Comparison of ENCODE assay signal across 22 cellular contexts in genomic region chr4:76078033-76078613, GRCh38. TPM values are rescaled to one million over a fixed set of nuclear protein-coding genes. Genes with fewer than 3 reads are reported as not detected.
A peak's percentile ranks its signal among the peaks of the same experiment; 100 is the strongest.
DNase-seq lines count a peak whose midpoint lies in the region; ATAC-seq, FAIRE-seq and TF ChIP-seq lines count a peak whose summit lies in the region.
"Had no signal": no experiment of that assay in that cellular context is flagged by ENCODE, and none has a peak within 500 bp of the region (broad histone marks: within the 10 kb centered on the region; RNA-seq: fewer than 3 reads in every experiment).

No MANE protein-coding gene starts in this region.

- peaks cover 7% of the 10 kb centered on the region for H3F3A ChIP-seq in smooth muscle cell (ENCODE audit: low read depth)

- H3K4me3 Mint-ChIP-seq in neural crest cell: no peak overlapping the region
- H3K4me3 Mint-ChIP-seq: IgD-negative memory B cell had no signal

- H3K4me1 ChIP-seq in liver (ENCODE audit: control insufficient read depth in 4 of 4, insufficient read depth in 4 of 4, low read length in 3 of 4) (peaks cover 0 to 2% (median 0%) of the 10 kb centered on the region in 4 donors), HepG2 (ENCODE audit: insufficient read depth, low read length) (no peaks in the 10 kb centered on the region), heart right ventricle (peaks cover 0 to 17% (median 0%) of the 10 kb centered on the region in 9 donors), smooth muscle cell (ENCODE audit: low read depth) (no peaks in the 10 kb centered on the region)
- H3K4me1 ChIP-seq: A549; BLaER1 treated with 17β-estradiol and CSF1 and Interleukin-3, amounts not matched to agents 10 nM and 100 nM had no signal

- no peak overlapping the region for H3K9ac ChIP-seq in liver (ENCODE audit: low read depth in 1 of 2, low read length in 2 of 2)
- H3K9ac ChIP-seq in HepG2 (ENCODE audit: insufficient read depth, low read depth, low read length): no peak overlapping the region
- no peak overlapping the region for H3K9ac ChIP-seq in smooth muscle cell (ENCODE audit: low read depth)
- H3K9ac ChIP-seq: BLaER1 treated with 17β-estradiol and CSF1 and Interleukin-3, amounts not matched to agents 10 nM and 100 nM; GM23248 had no signal

- in situ Hi-C loops in HepG2 (cut with HindIII; ENCODE audit: extremely low pct_ligation_motif_present, low pct_unique_long_range_greater_than_20kb): no loop called here

- H3K27me3 ChIP-seq in liver (ENCODE audit: control insufficient read depth in 4 of 4, insufficient read depth in 4 of 4, low read length in 3 of 4) (no peaks in the 10 kb centered on the region), HepG2 (ENCODE audit: control insufficient read depth in 1 of 2, insufficient read depth in 2 of 2, low read length in 2 of 2) (0 out of 5 replicates have a peak, but pooled peaks cover 0 to 6% of the 10 kb centered on the region in 2 experiments), heart right ventricle (no peaks in the 10 kb centered on the region), smooth muscle cell (ENCODE audit: low read depth) (peaks cover 8% of the 10 kb centered on the region)
- H3K27me3 ChIP-seq: BLaER1 treated with 17β-estradiol and CSF1 and Interleukin-3, amounts not matched to agents 10 nM and 100 nM had no signal

- intact Hi-C loops in HepG2 (cut with micrococcal nuclease; ENCODE audit: unreplicated experiment) (no loop called here), heart right ventricle (cut with DNase I) (loop anchor here in 3 of 10 donors (10.0 kb wide), 2 partner anchors 163 to 183 kb away; no protein-coding TSS in a partner anchor)

- no peaks in the 10 kb centered on the region for H3K27me3 Mint-ChIP-seq in neural crest cell (ENCODE audit: low read depth)

- no peak for TF ChIP-seq RAD21 in liver (IDR thresholded peaks at IDR 0.05)
- no peak for TF ChIP-seq RAD21 in HepG2 (CRISPR knock-in tag; IDR thresholded peaks at IDR 0.05)

- ATAC-seq in HepG2 (no peak), heart right ventricle (peak in 6 of 8 donors; percentile 28 to 56 (median 36)), GM21528 (IDR thresholded peaks at IDR 0.05; ENCODE audit: low FRiP score, unreplicated experiment) (no peak)
- ATAC-seq: A549 had no signal

- H3K27ac ChIP-seq in liver (ENCODE audit: low read depth in 1 of 2, low read length in 2 of 2) (no peak overlapping the region), HepG2 (ENCODE audit: extremely low read length, insufficient read depth, low read length) (no peak overlapping the region), heart right ventricle (peak overlapping the region in 9 of 10 donors; percentile 1 to 63 (median 53)), smooth muscle cell (ENCODE audit: low read depth) (no peak overlapping the region)
- H3K27ac ChIP-seq: A549; BLaER1 treated with 17β-estradiol and CSF1 and Interleukin-3, amounts not matched to agents 10 nM and 100 nM; GM23248 had no signal

- peak overlapping the region; percentile 53 for H3K27ac Mint-ChIP-seq in neural crest cell (ENCODE audit: unreplicated experiment)
- H3K27ac Mint-ChIP-seq: IgD-negative memory B cell had no signal

- TF ChIP-seq EP300 in HepG2 (IDR thresholded peaks at IDR 0.05; ENCODE audit: low read depth in 2 of 2, low read length in 2 of 2) (no peak), HepG2 (CRISPR knock-in tag; IDR thresholded peaks at IDR 0.05; ENCODE audit: borderline replicate concordance) (no peak)

- FAIRE-seq in HepG2 (lab: Jason Lieb, UNC): no peak
- FAIRE-seq: A549 had no signal

- BruUV-seq in HepG2 (replicated peaks; lab: Mats Ljungman, UMichigan): no TSS peak

- H3K4me2 ChIP-seq in HepG2 (ENCODE audit: low read depth, low read length) (no peak overlapping the region), smooth muscle cell (no peak overlapping the region)
- H3K4me2 ChIP-seq: A549; BLaER1 treated with 17β-estradiol and CSF1 and Interleukin-3, amounts not matched to agents 10 nM and 100 nM had no signal

- H3K4me3 ChIP-seq in liver (ENCODE audit: low read depth in 1 of 3, low read length in 3 of 3): no peak overlapping the region
- H3K4me3 ChIP-seq in HepG2 (replicated peaks in 1 of 3; ENCODE audit: insufficient read depth in 1 of 3, low read depth in 2 of 3, low read length in 3 of 3): no peak overlapping the region
- peak overlapping the region in 3 of 10 donors; percentile 1 to 16 (median 4) for H3K4me3 ChIP-seq in heart right ventricle
- no peak overlapping the region for H3K4me3 ChIP-seq in smooth muscle cell
- H3K4me3 ChIP-seq: A549; BLaER1 treated with 17β-estradiol and CSF1 and Interleukin-3, amounts not matched to agents 10 nM and 100 nM; GM23248 had no signal

- H3K36me3 ChIP-seq in liver (ENCODE audit: control insufficient read depth in 4 of 4, insufficient read depth in 3 of 4, low read depth in 1 of 4, low read length in 3 of 4): no peaks in the 10 kb centered on the region
- no peaks in the 10 kb centered on the region for H3K36me3 ChIP-seq in HepG2 (replicated peaks in 1 of 2; ENCODE audit: control insufficient read depth in 1 of 2, insufficient read depth in 2 of 2, low read length in 2 of 2)
- H3K36me3 ChIP-seq in heart right ventricle: no peaks in the 10 kb centered on the region
- H3K36me3 ChIP-seq in smooth muscle cell (ENCODE audit: low read depth): no peaks in the 10 kb centered on the region
- H3K36me3 ChIP-seq: BLaER1 treated with 17β-estradiol and CSF1 and Interleukin-3, amounts not matched to agents 10 nM and 100 nM had no signal

- no peak overlapping the region for H2AFZ ChIP-seq in HepG2 (ENCODE audit: low read length)
- no peak overlapping the region for H2AFZ ChIP-seq in smooth muscle cell (ENCODE audit: low read depth)
- H2AFZ ChIP-seq: GM23248 had no signal

- no peak for TF ChIP-seq POLR2A in HepG2 (IDR thresholded peaks at IDR 0.05; ENCODE audit: insufficient read depth in 1 of 2, low read depth in 2 of 2, low read length in 2 of 2)

- H3K9me3 ChIP-seq in liver (ENCODE audit: control insufficient read depth in 4 of 4, low read length in 3 of 4) (no peaks in the 10 kb centered on the region), HepG2 (ENCODE audit: low read length) (no peaks in the 10 kb centered on the region), heart right ventricle (no peaks in the 10 kb centered on the region), smooth muscle cell (replicated peaks; ENCODE audit: low read depth) (no peaks in the 10 kb centered on the region)
- H3K9me3 ChIP-seq: A549; BLaER1 treated with 17β-estradiol and CSF1 and Interleukin-3, amounts not matched to agents 10 nM and 100 nM had no signal

- H3K36me3 Mint-ChIP-seq in neural crest cell (ENCODE audit: low read depth): no peaks in the 10 kb centered on the region
- H3K36me3 Mint-ChIP-seq: IgD-negative memory B cell had no signal

- no peak for TF ChIP-seq CTCF in liver (IDR thresholded peaks at IDR 0.05; ENCODE audit: low read depth, low read length, missing input control)
- TF ChIP-seq CTCF in HepG2 (CRISPR knock-in tag; IDR thresholded peaks at IDR 0.05): no peak
- TF ChIP-seq CTCF in heart right ventricle (IDR thresholded peaks at IDR 0.05): no peak
- TF ChIP-seq CTCF in neural crest cell (conservative IDR thresholded peaks at IDR 0.05): no peak
- no peak for TF ChIP-seq CTCF in smooth muscle cell (IDR thresholded peaks at IDR 0.05; ENCODE audit: borderline replicate concordance, insufficient read depth, poor library complexity, severe bottlenecking)

- no peaks in the 10 kb centered on the region for H3K79me2 ChIP-seq in HepG2 (ENCODE audit: insufficient read depth, low read length)
- no peaks in the 10 kb centered on the region for H3K79me2 ChIP-seq in smooth muscle cell (ENCODE audit: low read depth)

- POLR2A ChIA-PET in HepG2 (lab: Yijun Ruan, JAX): no interaction called here

- peaks cover 14% of the 10 kb centered on the region for H3K4me1 Mint-ChIP-seq in neural crest cell
- H3K4me1 Mint-ChIP-seq: IgD-negative memory B cell had no signal

- 52% methylated on average over 4 of the region's 4 CpGs for WGBS in liver
- 14% methylated on average over 4 of the region's 4 CpGs for WGBS in HepG2 (ENCODE audit: low lambda C conversion rate)
- WGBS in heart right ventricle, 2 donors: 24 to 37% methylated on average over 4 of the region's 4 CpGs
- 84% methylated on average over 4 of the region's 4 CpGs for WGBS in smooth muscle cell (ENCODE audit: low lambda C conversion rate)

- CTCF ChIA-PET in HepG2 (lab: Yijun Ruan, JAX; ENCODE audit: low intra/inter-chr PET ratio, low total read pairs): no interaction called here

- no peaks in the 10 kb centered on the region for H4K20me1 ChIP-seq in HepG2 (ENCODE audit: insufficient read depth, low read length)
- H4K20me1 ChIP-seq in smooth muscle cell (ENCODE audit: low read depth): no peaks in the 10 kb centered on the region
- H4K20me1 ChIP-seq: BLaER1 treated with 17β-estradiol and CSF1 and Interleukin-3, amounts not matched to agents 10 nM and 100 nM had no signal

- DNase-seq in HepG2 (ENCODE audit: low spot score): no peak
- DNase-seq in heart right ventricle: no peak
- DNase-seq in neural crest cell (ENCODE audit: low read depth, low spot score): no peak
- DNase-seq in smooth muscle cell (lab: John Stamatoyannopoulos, UW; ENCODE audit: unreplicated experiment): no peak
- DNase-seq in activated effector memory CD4-positive, alpha-beta T cell treated with Interleukin-2 at 50 U/mL for 16 hours: no peak
- no peak for DNase-seq in CD1c-positive myeloid dendritic cell (ENCODE audit: extremely low spot score)
- DNase-seq: DMS79 treated with DMSO at 0.1 percent for 48 hours; GM23248; HCEC 1CT; NCI-H1105 treated with DMSO at 0.1 percent for 48 hours; NCI-H187; NCI-H446; NCI-H69; NK-92 treated with Interleukin-12 subunit alpha and Interleukin-12 subunit beta, amount 100 ng/mL, for 24 hours had no signal

- H3K9me3 Mint-ChIP-seq in neural crest cell: no peaks in the 10 kb centered on the region
- H3K9me3 Mint-ChIP-seq: IgD-negative memory B cell had no signal

RNA-seq across cellular contexts. Expression of gene ART3, which starts 3.6 kb away (rescaled TPM):
- under 1 TPM in 1 of 2 donors, not detected in 1; 0.08 TPM for total RNA-seq in liver
- polyA plus RNA-seq in liver: not detected
- total RNA-seq in HepG2 (2016; rRNA removed; fragmentation: Illumina TruSeq; extraction: Trizol): not detected in 2 replicates
- not detected in 2 replicates for total RNA-seq in HepG2 (2016; cell fraction: cytosol; rRNA removed; fragmentation: Illumina TruSeq; extraction: Trizol; ENCODE audit: low read depth)
- total RNA-seq in HepG2 (2016; cell fraction: insoluble cytoplasmic fraction; rRNA removed; fragmentation: Illumina TruSeq; extraction: Trizol): not detected in 2 replicates
- not detected in 2 replicates for total RNA-seq in HepG2 (2016; cell fraction: membrane; rRNA removed; fragmentation: Illumina TruSeq; extraction: Trizol)
- total RNA-seq in HepG2 (2016; cell fraction: nucleus; rRNA removed; fragmentation: Illumina TruSeq; extraction: Trizol): not detected in 2 replicates
- not detected in 2 replicates for polyA plus RNA-seq in HepG2 (2011; rRNA removed)
- polyA plus RNA-seq in HepG2 (2011; cell fraction: cytosol; rRNA removed): not detected in 2 replicates
- not detected in 2 replicates for polyA plus RNA-seq in HepG2 (2011; cell fraction: nucleus; rRNA removed)
- not detected in 2 replicates for polyA plus RNA-seq in HepG2 (2012)
- polyA plus RNA-seq in HepG2 (2016; cell fraction: cytosol; fragmentation: Illumina TruSeq; extraction: Trizol; ENCODE audit: low read depth): not detected in 2 replicates
- polyA plus RNA-seq in HepG2 (2016; cell fraction: insoluble cytoplasmic fraction; fragmentation: Illumina TruSeq; extraction: Trizol; ENCODE audit: low read depth): not detected in 2 replicates
- polyA plus RNA-seq in HepG2 (2016; cell fraction: membrane; fragmentation: Illumina TruSeq; extraction: Trizol; ENCODE audit: low read depth): not detected in 2 replicates
- polyA plus RNA-seq in HepG2 (2016; cell fraction: nucleus; fragmentation: Illumina TruSeq; extraction: Trizol; ENCODE audit: insufficient read depth, low read depth): not detected in 2 replicates
- not detected in 2 replicates for polyA minus RNA-seq in HepG2 (2011; rRNA and poly(A)+ RNA removed; ENCODE audit: low replicate concordance)
- polyA minus RNA-seq in HepG2 (2011; cell fraction: cytosol; rRNA and poly(A)+ RNA removed): not detected in 2 replicates
- polyA minus RNA-seq in HepG2 (2011; cell fraction: nucleus; rRNA and poly(A)+ RNA removed): not detected in 2 replicates
- total RNA-seq in heart right ventricle: 100 to 1,000 TPM in 3 of 10 donors, 10 to 100 TPM in 7; 38.4 to 250 (median 65.4) TPM
- 100 to 1,000 TPM in 1 of 2 donors, 10 to 100 TPM in 1; 67.3 to 108 TPM for polyA plus RNA-seq in heart right ventricle
- not detected in 2 replicates for total RNA-seq in neural crest cell
- not detected in 2 replicates for total RNA-seq in smooth muscle cell
- 0.93 and 1.1 TPM in 2 replicates for polyA plus RNA-seq in smooth muscle cell
- total RNA-seq: G401, GM23248, HT1080, OCI-LY7 had no signal
- polyA plus RNA-seq: A549, GM23248, IgD-negative memory B cell had no signal

RNA-seq across cellular contexts. Expression of gene CXCL11, which starts 42.3 kb away (rescaled TPM):
- total RNA-seq in liver: under 1 TPM in 1 of 2 donors, not detected in 1; 0.79 TPM
- polyA plus RNA-seq in liver: under 1 TPM in 1 of 2 donors, not detected in 1; 0.27 TPM
- total RNA-seq in HepG2 (2016; rRNA removed; fragmentation: Illumina TruSeq; extraction: Trizol): not detected in 2 replicates
- total RNA-seq in HepG2 (2016; cell fraction: cytosol; rRNA removed; fragmentation: Illumina TruSeq; extraction: Trizol; ENCODE audit: low read depth): not detected in 2 replicates
- total RNA-seq in HepG2 (2016; cell fraction: insoluble cytoplasmic fraction; rRNA removed; fragmentation: Illumina TruSeq; extraction: Trizol): not detected in 2 replicates
- total RNA-seq in HepG2 (2016; cell fraction: membrane; rRNA removed; fragmentation: Illumina TruSeq; extraction: Trizol): not detected in 2 replicates
- not detected in 2 replicates for total RNA-seq in HepG2 (2016; cell fraction: nucleus; rRNA removed; fragmentation: Illumina TruSeq; extraction: Trizol)
- 0.08 TPM in 1 of 2 replicates, not detected in the other for polyA plus RNA-seq in HepG2 (2011; rRNA removed)
- not detected in 2 replicates for polyA plus RNA-seq in HepG2 (2011; cell fraction: cytosol; rRNA removed)
- polyA plus RNA-seq in HepG2 (2011; cell fraction: nucleus; rRNA removed): not detected in 2 replicates
- not detected in 2 replicates for polyA plus RNA-seq in HepG2 (2012)
- 0.06 TPM in 1 of 2 replicates, not detected in the other for polyA plus RNA-seq in HepG2 (2016; cell fraction: cytosol; fragmentation: Illumina TruSeq; extraction: Trizol; ENCODE audit: low read depth)
- not detected in 2 replicates for polyA plus RNA-seq in HepG2 (2016; cell fraction: insoluble cytoplasmic fraction; fragmentation: Illumina TruSeq; extraction: Trizol; ENCODE audit: low read depth)
- polyA plus RNA-seq in HepG2 (2016; cell fraction: membrane; fragmentation: Illumina TruSeq; extraction: Trizol; ENCODE audit: low read depth): not detected in 2 replicates
- polyA plus RNA-seq in HepG2 (2016; cell fraction: nucleus; fragmentation: Illumina TruSeq; extraction: Trizol; ENCODE audit: insufficient read depth, low read depth): not detected in 2 replicates
- polyA minus RNA-seq in HepG2 (2011; rRNA and poly(A)+ RNA removed; ENCODE audit: low replicate concordance): not detected in 2 replicates
- polyA minus RNA-seq in HepG2 (2011; cell fraction: cytosol; rRNA and poly(A)+ RNA removed): not detected in 2 replicates
- not detected in 2 replicates for polyA minus RNA-seq in HepG2 (2011; cell fraction: nucleus; rRNA and poly(A)+ RNA removed)
- total RNA-seq in heart right ventricle: 10 to 100 TPM in 1 of 10 donors, under 1 TPM in 4, not detected in 5; 0.23 to 61.0 (median 0.40) TPM
- polyA plus RNA-seq in heart right ventricle: under 1 TPM in 1 of 2 donors, not detected in 1; 0.07 TPM
- not detected in 2 replicates for total RNA-seq in neural crest cell
- total RNA-seq in smooth muscle cell: not detected in 2 replicates
- not detected in 2 replicates for polyA plus RNA-seq in smooth muscle cell
- total RNA-seq: G401, GM23248, HT1080 had no signal
- polyA plus RNA-seq: A549, GM23248, IgD-negative memory B cell had no signal

RNA-seq across cellular contexts. Expression of gene CXCL10, which starts 54.8 kb away (rescaled TPM):
- 1 to 10 TPM in 1 of 2 donors, under 1 TPM in 1; 0.84 to 9.4 TPM for total RNA-seq in liver
- polyA plus RNA-seq in liver: 1 to 10 TPM; 1.1 to 1.4 TPM
- not detected in 2 replicates for total RNA-seq in HepG2 (2016; rRNA removed; fragmentation: Illumina TruSeq; extraction: Trizol)
- not detected in 2 replicates for total RNA-seq in HepG2 (2016; cell fraction: cytosol; rRNA removed; fragmentation: Illumina TruSeq; extraction: Trizol; ENCODE audit: low read depth)
- not detected in 2 replicates for total RNA-seq in HepG2 (2016; cell fraction: insoluble cytoplasmic fraction; rRNA removed; fragmentation: Illumina TruSeq; extraction: Trizol)
- 0.14 and 0.15 TPM in 2 replicates for total RNA-seq in HepG2 (2016; cell fraction: membrane; rRNA removed; fragmentation: Illumina TruSeq; extraction: Trizol)
- not detected in 2 replicates for total RNA-seq in HepG2 (2016; cell fraction: nucleus; rRNA removed; fragmentation: Illumina TruSeq; extraction: Trizol)
- not detected in 2 replicates for polyA plus RNA-seq in HepG2 (2011; rRNA removed)
- not detected in 2 replicates for polyA plus RNA-seq in HepG2 (2011; cell fraction: cytosol; rRNA removed)
- not detected in 2 replicates for polyA plus RNA-seq in HepG2 (2011; cell fraction: nucleus; rRNA removed)
- polyA plus RNA-seq in HepG2 (2012): not detected in 2 replicates
- polyA plus RNA-seq in HepG2 (2016; cell fraction: cytosol; fragmentation: Illumina TruSeq; extraction: Trizol; ENCODE audit: low read depth): 0.20 TPM in 1 of 2 replicates, not detected in the other
- not detected in 2 replicates for polyA plus RNA-seq in HepG2 (2016; cell fraction: insoluble cytoplasmic fraction; fragmentation: Illumina TruSeq; extraction: Trizol; ENCODE audit: low read depth)
- polyA plus RNA-seq in HepG2 (2016; cell fraction: membrane; fragmentation: Illumina TruSeq; extraction: Trizol; ENCODE audit: low read depth): 0.14 TPM in 1 of 2 replicates, not detected in the other
- polyA plus RNA-seq in HepG2 (2016; cell fraction: nucleus; fragmentation: Illumina TruSeq; extraction: Trizol; ENCODE audit: insufficient read depth, low read depth): not detected in 2 replicates
- polyA minus RNA-seq in HepG2 (2011; rRNA and poly(A)+ RNA removed; ENCODE audit: low replicate concordance): not detected in 2 replicates
- not detected in 2 replicates for polyA minus RNA-seq in HepG2 (2011; cell fraction: cytosol; rRNA and poly(A)+ RNA removed)
- not detected in 2 replicates for polyA minus RNA-seq in HepG2 (2011; cell fraction: nucleus; rRNA and poly(A)+ RNA removed)
- total RNA-seq in heart right ventricle: 100 to 1,000 TPM in 1 of 10 donors, 1 to 10 TPM in 3, under 1 TPM in 4, not detected in 2; 0.40 to 191 (median 1.0) TPM
- under 1 TPM; 0.14 to 0.22 TPM for polyA plus RNA-seq in heart right ventricle
- total RNA-seq in neural crest cell: not detected in 2 replicates
- total RNA-seq in smooth muscle cell: 18.9 and 19.7 TPM in 2 replicates
- polyA plus RNA-seq in smooth muscle cell: 18.9 and 21.2 TPM in 2 replicates
- total RNA-seq: G401, GM23248, HT1080, OCI-LY7 had no signal
- polyA plus RNA-seq: A549, GM23248 had no signal

Comparison
In these comparisons a context has a peak if more than half of its experiments do, and no peak if none do; other contexts are left out.
1. H3K27ac ChIP-seq: peak in heart right ventricle (9 of 10); none in liver (0 of 2), HepG2 (single experiment) and smooth muscle cell (single experiment).
2. ATAC-seq: peak in heart right ventricle (6 of 8); none in HepG2 (single experiment) and GM21528 (single experiment).
3. RNA of gene ART3, which starts 3.6 kb away (total RNA-seq): 38.4 to 250 TPM in heart right ventricle; not detected in neural crest cell, 0.08 TPM in liver, not detected in smooth muscle cell and not detected in HepG2; every median in the first group is over 10 times any median in the second.